10 cellular contexts compared by ENCODE assay signal in the genomic region with DNA sequence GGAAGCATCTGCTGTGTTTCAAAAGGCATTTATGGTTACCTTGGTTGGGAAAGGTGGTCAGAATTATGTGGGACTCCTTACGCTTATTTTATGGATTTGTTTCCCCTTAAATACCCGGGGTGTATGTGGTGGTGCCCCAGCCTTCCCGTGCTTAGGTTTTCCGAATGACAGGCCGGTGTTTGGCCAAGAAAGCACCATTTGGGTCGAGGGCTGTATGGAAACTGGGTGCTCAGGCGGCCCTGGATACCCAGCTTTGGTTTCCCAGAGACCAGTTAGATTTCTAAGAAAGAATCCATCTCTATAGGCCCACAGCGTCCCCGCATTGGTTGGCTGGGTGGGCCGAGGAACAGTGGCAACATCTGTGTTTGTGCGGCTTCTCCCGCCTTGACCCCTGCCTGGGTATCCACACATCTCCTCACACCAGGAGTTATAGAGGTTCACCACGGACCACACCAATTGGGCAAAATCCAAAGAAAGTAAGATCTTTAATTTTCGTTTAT. TPM values are rescaled to one million over a fixed set of nuclear protein-coding genes. Genes with fewer than 3 reads are reported as not detected.
A peak's percentile ranks its signal among the peaks of the same experiment; 100 is the strongest.
DNase-seq lines count a peak whose midpoint lies in the region; ATAC-seq, FAIRE-seq and TF ChIP-seq lines count a peak whose summit lies in the region.
"Had no signal": no experiment of that assay in that cellular context is flagged by ENCODE, and none has a peak within 500 bp of the region (broad histone marks: within the 10 kb centered on the region; RNA-seq: fewer than 3 reads in every experiment).

No MANE protein-coding gene starts in this region.

- H3K4me2 ChIP-seq in A549 (peak overlapping the region; percentile 77), H1 (ENCODE audit: insufficient read depth in 1 of 2, low read depth in 2 of 2, low read length in 2 of 2) (peak overlapping the region; percentile 82 to 85)

- H3K36me3 Mint-ChIP-seq in naive thymus-derived CD4-positive, alpha-beta T cell = no peaks in the 10 kb centered on the region

- TF ChIP-seq POLR2A in A549 (IDR thresholded peaks at IDR 0.05; ENCODE audit: low read length) (no peak), H1 (IDR thresholded peaks at IDR 0.05; ENCODE audit: control extremely low read depth in 1 of 2, low read depth in 2 of 2, low read length in 2 of 2) (no peak), GM12892 (IDR thresholded peaks at IDR 0.05; ENCODE audit: low read depth, low read length) (no peak)

- peak overlapping the region; percentile 93 for H3K4me3 ChIP-seq in A549
- H3K4me3 ChIP-seq in HUES6 (ENCODE audit: low read depth, low read length) = peak overlapping the region; percentile 64
- H3K4me3 ChIP-seq in H1 (ENCODE audit: extremely low read depth in 1 of 4, insufficient read depth in 2 of 4, low read depth in 3 of 4, low read length in 4 of 4) = peak overlapping the region; percentile 37 to 79 (median 54); a peak in 7 of 8 replicates
- H3K4me3 ChIP-seq in naive thymus-derived CD4-positive, alpha-beta T cell (ENCODE audit: low read length) = no peak overlapping the region

- FAIRE-seq in A549 (lab: Jason Lieb, UNC) = no peak
- no peak for FAIRE-seq in H1 (lab: Jason Lieb, UNC)
- no peak for FAIRE-seq in GM12892 (lab: Jason Lieb, UNC)
- FAIRE-seq: H54 had no signal

- peaks cover 41 to 73% (median 51%) of the 10 kb centered on the region in 5 donors for H3K27me3 Mint-ChIP-seq in naive thymus-derived CD4-positive, alpha-beta T cell

- H2BK120ac ChIP-seq in H1 (replicated peaks; ENCODE audit: low read depth, low read length) = no peak overlapping the region

- no peak overlapping the region for H2BK20ac ChIP-seq in H1 (ENCODE audit: low read length)

- CTCF ChIA-PET in A549 (lab: Yijun Ruan, JAX) (interaction anchor here (0.9 to 6.1 kb wide), 4 partner anchors 13 to 67 kb away, joined by 3 to 33 read pairs (median 18); no protein-coding TSS in a partner anchor), H1 (lab: Charles Lee; ENCODE audit: partially characterized antibody) (interaction anchor here (2.0 kb wide), 1 partner anchor 36 kb away, joined by 5 read pairs; no protein-coding TSS in a partner anchor)
- CTCF ChIA-PET in naive thymus-derived CD4-positive, alpha-beta T cell (lab: Charles Lee) = no interaction called here

- no peak for TF ChIP-seq CTCF in A549 (IDR thresholded peaks at IDR 0.05)
- no peak for TF ChIP-seq CTCF in H1 (IDR thresholded peaks at IDR 0.05; ENCODE audit: control extremely low read depth in 1 of 3, insufficient read depth in 1 of 3, low read depth in 1 of 3, low read length in 3 of 3)

- no peak for DNase-seq in A549 (ENCODE audit: low read depth in 1 of 2, low spot score in 1 of 2)
- no peak for DNase-seq in H1 (ENCODE audit: low read depth in 1 of 2, low spot score in 2 of 2)
- no peak for DNase-seq in naive thymus-derived CD4-positive, alpha-beta T cell
- no peak for DNase-seq in RPMI8226
- DNase-seq in GM12892 (ENCODE audit: insufficient read length) = no peak
- DNase-seq in stimulated activated CD4-positive, alpha-beta T cell treated with anti-CD3 and anti-CD28 coated beads, Interleukin-4, amount 100 ng/mL, for 4 hours = no peak
- no peak for DNase-seq in activated CD4-positive, alpha-beta T cell treated with anti-CD3 and anti-CD28 coated beads for 48 hours
- DNase-seq: NCI-H1436 treated with DMSO at 0.1 percent for 48 hours had no signal

- peaks cover 0 to 2% (median 0%) of the 10 kb centered on the region in 11 donors for H3K9me3 Mint-ChIP-seq in naive thymus-derived CD4-positive, alpha-beta T cell

- H3K79me1 ChIP-seq in H1 (ENCODE audit: low read depth, low read length) = no peaks in the 10 kb centered on the region

- H4K91ac ChIP-seq in H1 (replicated peaks; ENCODE audit: insufficient read length, low read length) = no peak overlapping the region

- POLR2A ChIA-PET in A549 (lab: Yijun Ruan, JAX) (interaction anchor here (0.7 to 2.2 kb wide), 5 partner anchors 12 to 63 kb away, joined by 3 to 7 read pairs (median 6); a partner anchor contains a TSS), H1 (lab: Charles Lee; ENCODE audit: partially characterized antibody) (no interaction called here)
- POLR2A ChIA-PET in naive thymus-derived CD4-positive, alpha-beta T cell (lab: Charles Lee) = no interaction called here

- peak; percentile 7 to 27; a peak in 3 of 6 replicates for ATAC-seq in A549
- ATAC-seq in naive thymus-derived CD4-positive, alpha-beta T cell = no peak

- peaks cover 6% of the 10 kb centered on the region; the same call in 1 of the 2 replicates for H3K23me2 ChIP-seq in H1 (ENCODE audit: low read depth, low read length)

- H4K20me1 ChIP-seq in H1 (replicated peaks in 1 of 2; ENCODE audit: control insufficient read depth in 1 of 2, insufficient read depth in 2 of 2, low read length in 2 of 2) = no peaks in the 10 kb centered on the region

- no peak overlapping the region for H3K4ac ChIP-seq in H1 (replicated peaks; ENCODE audit: insufficient read length, low read depth, low read length)

- H3K4me3 Mint-ChIP-seq in naive thymus-derived CD4-positive, alpha-beta T cell = peak overlapping the region in 7 of 10 donors; percentile 0 to 64 (median 39)

- H2BK15ac ChIP-seq in H1 (ENCODE audit: low read length) = no peak overlapping the region

- no peak overlapping the region for H4K5ac ChIP-seq in H1 (ENCODE audit: insufficient read length, low read depth, low read length)

- H3K27me3 ChIP-seq in HUES6 (ENCODE audit: control insufficient read depth, insufficient read depth, low read length) (peaks cover 58% of the 10 kb centered on the region), H1 (replicated peaks in 1 of 4; ENCODE audit: control insufficient read depth in 3 of 4, extremely low read depth in 1 of 4, insufficient read depth in 3 of 4, low read length in 3 of 4) (peaks cover 8 to 20% (median 14%) of the 10 kb centered on the region in 4 experiments)
- H3K27me3 ChIP-seq in naive thymus-derived CD4-positive, alpha-beta T cell (ENCODE audit: control insufficient read depth in 2 of 2, insufficient read depth in 2 of 2, low read length in 2 of 2) = no peaks in the 10 kb centered on the region

- no peaks in the 10 kb centered on the region for H3K79me2 ChIP-seq in H1 (ENCODE audit: control insufficient read depth in 1 of 2, insufficient read depth in 2 of 2, low read length in 2 of 2)

- no peak overlapping the region for H3K9ac ChIP-seq in HUES6 (ENCODE audit: low read length)
- H3K9ac ChIP-seq in H1 (replicated peaks in 1 of 4; ENCODE audit: extremely low read depth in 1 of 4, low read depth in 3 of 4, low read length in 3 of 4) = no peak overlapping the region

- H3K4me1 Mint-ChIP-seq in naive thymus-derived CD4-positive, alpha-beta T cell = peaks cover 0 to 9% (median 4%) of the 10 kb centered on the region in 7 donors

- no peak for TF ChIP-seq EP300 in A549 (IDR thresholded peaks at IDR 0.05)
- TF ChIP-seq EP300 in H1 (IDR thresholded peaks at IDR 0.05; ENCODE audit: borderline replicate concordance in 1 of 2, low read depth in 2 of 2, low read length in 2 of 2) = no peak

- H2BK12ac ChIP-seq in H1 (ENCODE audit: low read depth, low read length) = peak overlapping the region; percentile 88

- H3K9me3 ChIP-seq in A549 (no peaks in the 10 kb centered on the region), HUES6 (ENCODE audit: control insufficient read depth, insufficient read depth, low read depth, low read length) (no peaks in the 10 kb centered on the region), H1 (ENCODE audit: insufficient read depth in 2 of 2, low read depth in 1 of 2, low read length in 1 of 2) (no peaks in the 10 kb centered on the region)
- H3K9me3 ChIP-seq in naive thymus-derived CD4-positive, alpha-beta T cell (ENCODE audit: control insufficient read depth in 2 of 3, low read length in 3 of 3) = no peaks in the 10 kb centered on the region

- no peak overlapping the region for H2BK5ac ChIP-seq in H1 (ENCODE audit: low read depth, low read length)

- H2AK5ac ChIP-seq in H1 (ENCODE audit: low read depth, low read length) = no peak overlapping the region

- 22% methylated on average over 14 of the region's 14 CpGs for WGBS in A549 (ENCODE audit: missing lambda C conversion rate)
- 75% methylated on average over 14 of the region's 14 CpGs; no CpG with 5 or more reads in 1 of the 2 experiments for WGBS in H1 (ENCODE audit: extremely low coverage in 1 of 2, insufficient coverage in 1 of 2, insufficient read length in 1 of 2, insufficient replicate concordance in 2 of 2, low coverage in 1 of 2, low lambda C conversion rate in 2 of 2, missing lambda C conversion rate in 1 of 2), 2 experiments

- no peak for TF ChIP-seq RAD21 in A549 (conservative IDR thresholded peaks at IDR 0.05 in 1 of 2, IDR thresholded peaks at IDR 0.05 in 1 of 2)
- no peak for TF ChIP-seq RAD21 in H1 (IDR thresholded peaks at IDR 0.05 in 1 of 2, conservative IDR thresholded peaks at IDR 0.05 in 1 of 2; ENCODE audit: low read depth in 2 of 2, low read length in 2 of 2)

- peak overlapping the region; percentile 98 for H3K27ac ChIP-seq in A549
- no peak overlapping the region for H3K27ac ChIP-seq in HUES6 (ENCODE audit: low read depth, low read length)
- no peak overlapping the region for H3K27ac ChIP-seq in H1 (ENCODE audit: low read depth, low read length)
- H3K27ac ChIP-seq in naive thymus-derived CD4-positive, alpha-beta T cell (ENCODE audit: low read depth, low read length) = no peak overlapping the region

- no peak overlapping the region for H3K23ac ChIP-seq in H1 (ENCODE audit: insufficient read length)

- no peak overlapping the region for H4K8ac ChIP-seq in H1 (ENCODE audit: extremely low read depth, insufficient read depth, low read length)

- H3K36me3 ChIP-seq in HUES6 (ENCODE audit: control insufficient read depth, insufficient read depth, low read length) (no peaks in the 10 kb centered on the region), H1 (ENCODE audit: control insufficient read depth in 2 of 4, insufficient read depth in 4 of 4, low read length in 3 of 4) (no peaks in the 10 kb centered on the region)
- H3K36me3 ChIP-seq in naive thymus-derived CD4-positive, alpha-beta T cell (ENCODE audit: control insufficient read depth in 2 of 3, insufficient read depth in 3 of 3, low read length in 3 of 3) = no peaks in the 10 kb centered on the region

- H2AFZ ChIP-seq in H1 (ENCODE audit: low read length) = peak overlapping the region; percentile 91

- no peak overlapping the region for H3K56ac ChIP-seq in H1 (replicated peaks; ENCODE audit: insufficient read length, low read depth, low read length)

- no peak overlapping the region for H3K18ac ChIP-seq in H1 (ENCODE audit: extremely low read depth, low read length)

- H3K4me1 ChIP-seq in A549 = peaks cover 65% of the 10 kb centered on the region
- H3K4me1 ChIP-seq in HUES6 (ENCODE audit: control insufficient read depth, insufficient read depth, low read length) = peaks cover 12% of the 10 kb centered on the region
- peaks cover 0 to 11% (median 1%) of the 10 kb centered on the region in 4 experiments; a peak in 2 of 7 replicates for H3K4me1 ChIP-seq in H1 (replicated peaks in 1 of 4; ENCODE audit: control insufficient read depth in 3 of 4, insufficient read depth in 4 of 4, low read length in 3 of 4)
- no peaks in the 10 kb centered on the region for H3K4me1 ChIP-seq in naive thymus-derived CD4-positive, alpha-beta T cell (ENCODE audit: control insufficient read depth in 2 of 2, insufficient read depth in 2 of 2, low read length in 2 of 2)

- intact Hi-C loops in naive thymus-derived CD4-positive, alpha-beta T cell (cut with micrococcal nuclease) = no loop called here

- H3K27ac Mint-ChIP-seq in naive thymus-derived CD4-positive, alpha-beta T cell = no peak overlapping the region

- H3K14ac ChIP-seq in H1 (ENCODE audit: insufficient read length) = no peak overlapping the region

RNA-seq across cellular contexts. Expression of a gene that starts 0.9 kb away (rescaled TPM):
- polyA plus RNA-seq in A549 (2011; rRNA removed) (22.3 and 28.9 TPM in 2 replicates), A549 (2017; fragmentation: RNase III; extraction: RNeasy Plus Mini Kit Qiagen cat#74134 plus additional on column Dnase treatment) (14.8 to 17.6 TPM (median 17.0 TPM) in 3 replicates), H1 (2011; rRNA removed) (0.31 and 0.33 TPM in 2 replicates)
- polyA plus RNA-seq in A549 (2012; cell fraction: cytosol; rRNA removed) = 4.2 and 5.0 TPM in 2 replicates
- polyA plus RNA-seq in A549 (2012; cell fraction: nucleus; rRNA removed) = 14.0 and 16.4 TPM in 2 replicates
- polyA minus RNA-seq in A549 (2011; rRNA and poly(A)+ RNA removed) = 86.4 and 88.2 TPM in 2 replicates
- 0.77 and 1.0 TPM in 2 replicates for total RNA-seq in H1 (2021; fragmentation: NEBNext Ultra II Directional; extraction: Animal tissue kit (Norgen Biotek cat#: 25700))
- 0.50 TPM for polyA plus RNA-seq in H1 (2011; cell fraction: cytosol; rRNA removed)
- 0.71 TPM for polyA plus RNA-seq in H1 (2011; cell fraction: nucleus; rRNA removed)
- 0.47 to 1.1 TPM (median 0.70 TPM) in 4 replicates for polyA plus RNA-seq in H1 (2012, experiment 1 of 2)
- polyA plus RNA-seq in H1 (2012, experiment 2 of 2) = 0.05 TPM
- polyA plus RNA-seq in H1 (2013, experiment 1 of 2) = 0.30 TPM
- 0.40 TPM for polyA plus RNA-seq in H1 (2013, experiment 2 of 2)
- 1.9 and 2.0 TPM in 2 replicates for polyA minus RNA-seq in H1 (2011; rRNA and poly(A)+ RNA removed)
- polyA minus RNA-seq in H1 (2011; cell fraction: cytosol; rRNA and poly(A)+ RNA removed) = 3.9 TPM
- 3.3 TPM for polyA minus RNA-seq in H1 (2011; cell fraction: nucleus; rRNA and poly(A)+ RNA removed)
- total RNA-seq in naive thymus-derived CD4-positive, alpha-beta T cell = under 1 TPM in 2 of 5 experiments, not detected in 3; 0.03 to 0.47 TPM
- not detected for polyA plus RNA-seq in naive thymus-derived CD4-positive, alpha-beta T cell
- polyA plus RNA-seq in GM12892 (2012; ENCODE audit: missing spikeins) = 0.64 TPM

Comparison
In these comparisons a context has a peak if more than half of its experiments do, and no peak if none do; other contexts are left out.
1. H3K27ac ChIP-seq: peak in A549 (2 of 2); none in HUES6 (single experiment), H1 (single experiment) and naive thymus-derived CD4-positive, alpha-beta T cell (single experiment).